24 cellular contexts compared by ENCODE assay signal in the genomic region with DNA sequence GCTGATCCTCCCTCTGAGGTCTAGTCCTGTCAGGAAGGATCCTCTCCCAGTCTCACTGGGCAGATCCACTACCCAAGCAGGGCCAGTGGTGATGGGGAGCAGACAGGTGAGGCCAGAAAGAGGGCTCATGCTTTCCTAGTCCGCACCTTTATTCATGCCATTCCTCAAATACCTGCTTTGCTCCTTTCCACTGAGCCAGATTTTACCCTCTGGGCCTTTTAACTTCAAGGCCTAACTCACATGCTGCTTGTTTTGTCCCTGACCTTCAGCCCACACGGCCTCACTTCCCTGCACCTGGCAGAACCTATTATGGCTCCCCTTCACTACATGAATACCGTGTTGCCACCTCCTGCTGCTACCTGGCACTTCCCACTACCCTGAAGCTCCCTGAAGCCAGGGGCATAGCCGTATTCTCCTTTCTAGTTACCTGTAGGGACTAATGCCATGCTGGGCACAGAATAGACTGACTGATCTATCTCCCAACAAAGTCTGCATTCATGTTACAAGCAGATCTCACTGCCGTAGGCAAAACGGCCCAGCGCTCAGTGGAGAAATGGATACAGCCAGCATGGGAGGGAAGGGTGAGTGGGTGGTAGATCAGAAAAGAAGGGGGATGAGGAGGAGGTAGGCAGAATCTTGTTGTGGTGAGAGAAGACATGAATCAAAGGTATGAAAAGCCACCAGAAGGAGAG. TPM values are rescaled to one million over a fixed set of nuclear protein-coding genes. Genes with fewer than 3 reads are reported as not detected.
DNase-seq lines count a peak whose midpoint lies in the region; ATAC-seq, FAIRE-seq and TF ChIP-seq lines count a peak whose summit lies in the region.
"Had no signal": no experiment of that assay in that cellular context is flagged by ENCODE, and none has a peak within 500 bp of the region (broad histone marks: within the 10 kb centered on the region; RNA-seq: fewer than 3 reads in every experiment).

No MANE protein-coding gene starts in this region.

- H3K27me3 ChIP-seq in H1 (replicated peaks in 1 of 4; ENCODE audit: control insufficient read depth in 3 of 4, extremely low read depth in 1 of 4, insufficient read depth in 3 of 4, low read length in 3 of 4) = no peaks in the 10 kb centered on the region
- H3K27me3 ChIP-seq: BE2C, Peyer's patch had no signal

- no peak overlapping the region for H2BK120ac ChIP-seq in H1 (replicated peaks; ENCODE audit: low read depth, low read length)

- no peak for TF ChIP-seq POLR2A in H1 (IDR thresholded peaks at IDR 0.05; ENCODE audit: control extremely low read depth in 1 of 2, low read depth in 2 of 2, low read length in 2 of 2)

- no peak for TF ChIP-seq EP300 in H1 (IDR thresholded peaks at IDR 0.05; ENCODE audit: borderline replicate concordance in 1 of 2, low read depth in 2 of 2, low read length in 2 of 2)

- H4K5ac ChIP-seq in H1 (ENCODE audit: insufficient read length, low read depth, low read length) = no peak overlapping the region

- no peak overlapping the region; the same call in 1 of the 2 replicates for H2BK5ac ChIP-seq in H1 (ENCODE audit: low read depth, low read length)

- H3K4me1 ChIP-seq in H1 (replicated peaks in 1 of 4; ENCODE audit: control insufficient read depth in 3 of 4, insufficient read depth in 4 of 4, low read length in 3 of 4) = peaks cover 5 to 14% (median 11%) of the 10 kb centered on the region in 4 experiments
- H3K4me1 ChIP-seq: BE2C, Peyer's patch had no signal

- TF ChIP-seq CTCF in H1 (IDR thresholded peaks at IDR 0.05; ENCODE audit: control extremely low read depth in 1 of 3, insufficient read depth in 1 of 3, low read depth in 1 of 3, low read length in 3 of 3) = no peak

- peak overlapping the region; percentile 43; the same call in 1 of the 2 replicates for H2BK20ac ChIP-seq in H1 (ENCODE audit: low read length)

- no peaks in the 10 kb centered on the region for H3K9me3 ChIP-seq in H1 (ENCODE audit: insufficient read depth in 2 of 2, low read depth in 1 of 2, low read length in 1 of 2)
- H3K9me3 ChIP-seq: A549, BE2C, Peyer's patch had no signal

- no peak overlapping the region for H3K27ac ChIP-seq in H1 (ENCODE audit: low read depth, low read length)
- H3K27ac ChIP-seq: A549, Peyer's patch had no signal

- in situ Hi-C loops in SK-MEL-5 (cut with HindIII; ENCODE audit: low pct_unique_long_range_greater_than_20kb, low sequenced_read_pairs) = no loop called here

- no peak overlapping the region for H3K56ac ChIP-seq in H1 (replicated peaks; ENCODE audit: insufficient read length, low read depth, low read length)

- H2AK5ac ChIP-seq in H1 (ENCODE audit: low read depth, low read length) = no peak overlapping the region

- no peak overlapping the region for H3K9ac ChIP-seq in H1 (replicated peaks in 1 of 4; ENCODE audit: extremely low read depth in 1 of 4, low read depth in 3 of 4, low read length in 3 of 4)

- ATAC-seq in GM18861 (IDR thresholded peaks at IDR 0.05; ENCODE audit: unreplicated experiment) = no peak
- ATAC-seq: A549 had no signal

- no peak overlapping the region for H4K8ac ChIP-seq in H1 (ENCODE audit: extremely low read depth, insufficient read depth, low read length)

- no peak overlapping the region for H3K14ac ChIP-seq in H1 (ENCODE audit: insufficient read length)

- H3K23me2 ChIP-seq in H1 (ENCODE audit: low read depth, low read length) = no peaks in the 10 kb centered on the region

- FAIRE-seq in H1 (lab: Jason Lieb, UNC) = no peak
- FAIRE-seq: A549, G401.6, GM12892 had no signal

- no peaks in the 10 kb centered on the region for H3K79me1 ChIP-seq in H1 (ENCODE audit: low read depth, low read length)

- H3K36me3 ChIP-seq in H1 (ENCODE audit: control insufficient read depth in 2 of 4, insufficient read depth in 4 of 4, low read length in 3 of 4) = no peaks in the 10 kb centered on the region

- DNase-seq in COLO829 (ENCODE audit: low spot score) = peak; percentile 57
- DNase-seq in SK-MEL-5 (ENCODE audit: low read depth, low spot score) = peak; percentile 17
- DNase-seq in H1 (ENCODE audit: low read depth in 1 of 2, low spot score in 2 of 2) = no peak
- DNase-seq in occipital lobe (lab: John Stamatoyannopoulos, UW) = peak; percentile 23
- no peak for DNase-seq in activated gamma-delta T cell (lab: John Stamatoyannopoulos, UW)
- no peak for DNase-seq in inferior parietal cortex (ENCODE audit: extremely low spot score)
- no peak for DNase-seq in effector CD8-positive, alpha-beta T cell (lab: John Stamatoyannopoulos, UW)
- DNase-seq: BE2C; CD4-positive, alpha-beta T cell; Kasumi-1; NCI-H1417 treated with DMSO at 0.1 percent for 48 hours; NCI-H1930; NCI-H226; NCI-H510A treated with DMSO at 0.1 percent for 48 hours; NCI-H748 treated with DMSO at 0.1 percent for 48 hours; Peyer's patch had no signal

- H3K4me2 ChIP-seq in H1 (ENCODE audit: insufficient read depth in 1 of 2, low read depth in 2 of 2, low read length in 2 of 2) = no peak overlapping the region; a peak in 1 of 4 replicates
- H3K4me2 ChIP-seq: A549 had no signal

- no peak overlapping the region for H2AFZ ChIP-seq in H1 (ENCODE audit: low read length)

- no peaks in the 10 kb centered on the region for H3K79me2 ChIP-seq in H1 (ENCODE audit: control insufficient read depth in 1 of 2, insufficient read depth in 2 of 2, low read length in 2 of 2)

- peak overlapping the region; percentile 47; the same call in 1 of the 2 replicates for H2BK15ac ChIP-seq in H1 (ENCODE audit: low read length)

- no peak overlapping the region for H3K4me3 ChIP-seq in H1 (ENCODE audit: extremely low read depth in 1 of 4, insufficient read depth in 2 of 4, low read depth in 3 of 4, low read length in 4 of 4)
- H3K4me3 ChIP-seq: A549, Peyer's patch had no signal

- CTCF ChIA-PET in H1 (lab: Charles Lee; ENCODE audit: partially characterized antibody) = interaction anchor here (0.8 to 15.3 kb wide), 6 partner anchors 10 to 253 kb away, joined by 3 to 318 read pairs (median 4); a partner anchor contains a TSS

- no peak overlapping the region for H3K4ac ChIP-seq in H1 (replicated peaks; ENCODE audit: insufficient read length, low read depth, low read length)

- peak overlapping the region; percentile 46; the same call in 1 of the 2 replicates for H2BK12ac ChIP-seq in H1 (ENCODE audit: low read depth, low read length)

- 76% methylated on average over 7 of the region's 7 CpGs; no CpG with 5 or more reads in 1 of the 2 experiments for WGBS in H1 (ENCODE audit: extremely low coverage in 1 of 2, insufficient coverage in 1 of 2, insufficient read length in 1 of 2, insufficient replicate concordance in 2 of 2, low coverage in 1 of 2, low lambda C conversion rate in 2 of 2, missing lambda C conversion rate in 1 of 2), 2 experiments

- no peaks in the 10 kb centered on the region for H4K20me1 ChIP-seq in H1 (replicated peaks in 1 of 2; ENCODE audit: control insufficient read depth in 1 of 2, insufficient read depth in 2 of 2, low read length in 2 of 2)

- no peak for TF ChIP-seq RAD21 in H1 (IDR thresholded peaks at IDR 0.05 in 1 of 2, conservative IDR thresholded peaks at IDR 0.05 in 1 of 2; ENCODE audit: low read depth in 2 of 2, low read length in 2 of 2)

- H3K23ac ChIP-seq in H1 (ENCODE audit: insufficient read length) = no peak overlapping the region

- no peak overlapping the region for H4K91ac ChIP-seq in H1 (replicated peaks; ENCODE audit: insufficient read length, low read length)

- POLR2A ChIA-PET in H1 (lab: Charles Lee; ENCODE audit: partially characterized antibody) = no interaction called here

- H3K18ac ChIP-seq in H1 (ENCODE audit: extremely low read depth, low read length) = no peak overlapping the region

TF ChIP-seq in H1, 55 proteins besides CTCF, POLR2A, EP300 and RAD21:
- TF ChIP-seq HDAC2 (IDR thresholded peaks at IDR 0.05; ENCODE audit: borderline replicate concordance in 1 of 2, low read depth in 2 of 2, low read length in 2 of 2) (no peak), SP2 (IDR thresholded peaks at IDR 0.05; ENCODE audit: low read length) (no peak), RNF2 (IDR thresholded peaks at IDR 0.05; ENCODE audit: borderline replicate concordance, low read depth, low read length, missing control alignments, poor library complexity, severe bottlenecking) (no peak), TAF1 (IDR thresholded peaks at IDR 0.05; ENCODE audit: low read depth, low read length) (no peak), NRF1 (IDR thresholded peaks at IDR 0.05; ENCODE audit: low read depth, low read length) (no peak)
TF ChIP-seq in H1: peak in this region for 0.

RNA-seq across cellular contexts. Expression of a gene that starts 36.1 kb away (rescaled TPM):
- total RNA-seq in SK-MEL-5 (2014; rRNA removed; shearing (Covaris generic)) = not detected in 2 replicates
- polyA plus RNA-seq in SK-MEL-5 (2015; cell fraction: cytosol; rRNA removed) = not detected in 2 replicates
- not detected in 2 replicates for polyA plus RNA-seq in SK-MEL-5 (2015; cell fraction: nucleus; rRNA removed)
- total RNA-seq in H1 (2021; fragmentation: NEBNext Ultra II Directional; extraction: Animal tissue kit (Norgen Biotek cat#: 25700)) = 6.9 and 7.5 TPM in 2 replicates
- polyA plus RNA-seq in H1 (2011; rRNA removed) = 8.5 and 9.5 TPM in 2 replicates
- polyA plus RNA-seq in H1 (2011; cell fraction: cytosol; rRNA removed) = 8.6 TPM
- 14.3 TPM for polyA plus RNA-seq in H1 (2011; cell fraction: nucleus; rRNA removed)
- polyA plus RNA-seq in H1 (2012, experiment 1 of 2) = 8.0 to 8.9 TPM (median 8.3 TPM) in 4 replicates
- 8.8 TPM for polyA plus RNA-seq in H1 (2012, experiment 2 of 2)
- 5.5 TPM for polyA plus RNA-seq in H1 (2013, experiment 1 of 2)
- 7.7 TPM for polyA plus RNA-seq in H1 (2013, experiment 2 of 2)
- 2.3 and 3.5 TPM in 2 replicates for polyA minus RNA-seq in H1 (2011; rRNA and poly(A)+ RNA removed)
- polyA minus RNA-seq in H1 (2011; cell fraction: cytosol; rRNA and poly(A)+ RNA removed) = 2.3 TPM
- 7.8 TPM for polyA minus RNA-seq in H1 (2011; cell fraction: nucleus; rRNA and poly(A)+ RNA removed)
- not detected for total RNA-seq in occipital lobe
- total RNA-seq: Daoy, H4, OCI-LY7 had no signal

RNA-seq across cellular contexts. Expression of a gene that starts 53.6 kb away (rescaled TPM):
- total RNA-seq in SK-MEL-5 (2014; rRNA removed; shearing (Covaris generic)) = not detected in 2 replicates
- not detected in 2 replicates for polyA plus RNA-seq in SK-MEL-5 (2015; cell fraction: cytosol; rRNA removed)
- not detected in 2 replicates for polyA plus RNA-seq in SK-MEL-5 (2015; cell fraction: nucleus; rRNA removed)
- total RNA-seq in H1 (2021; fragmentation: NEBNext Ultra II Directional; extraction: Animal tissue kit (Norgen Biotek cat#: 25700)) = 0.88 TPM in 1 of 2 replicates, not detected in the other
- 0.71 and 0.83 TPM in 2 replicates for polyA plus RNA-seq in H1 (2011; rRNA removed)
- polyA plus RNA-seq in H1 (2011; cell fraction: cytosol; rRNA removed) = 0.59 TPM
- 0.50 TPM for polyA plus RNA-seq in H1 (2011; cell fraction: nucleus; rRNA removed)
- 0.37 TPM in 1 of 4 replicates, not detected in the others for polyA plus RNA-seq in H1 (2012, experiment 1 of 2)
- 0.51 TPM for polyA plus RNA-seq in H1 (2012, experiment 2 of 2)
- 0.32 TPM for polyA plus RNA-seq in H1 (2013, experiment 1 of 2)
- 0.07 TPM for polyA plus RNA-seq in H1 (2013, experiment 2 of 2)
- not detected in 2 replicates for polyA minus RNA-seq in H1 (2011; rRNA and poly(A)+ RNA removed)
- not detected for polyA minus RNA-seq in H1 (2011; cell fraction: cytosol; rRNA and poly(A)+ RNA removed)
- not detected for polyA minus RNA-seq in H1 (2011; cell fraction: nucleus; rRNA and poly(A)+ RNA removed)
- total RNA-seq in occipital lobe = not detected
- total RNA-seq: CD4-positive, alpha-beta T cell; H4; MCF 10A; OCI-LY7 had no signal

Comparison
In these comparisons a context has a peak if more than half of its experiments do, and no peak if none do; other contexts are left out.
1. DNase-seq: peak in COLO829 (single experiment), SK-MEL-5 (single experiment) and occipital lobe (single experiment); none in H1 (0 of 2), activated gamma-delta T cell (single experiment), inferior parietal cortex (single experiment) and effector CD8-positive, alpha-beta T cell (single experiment).